Comparison of ENCODE assay signal across 8 cellular contexts in the genomic region with DNA sequence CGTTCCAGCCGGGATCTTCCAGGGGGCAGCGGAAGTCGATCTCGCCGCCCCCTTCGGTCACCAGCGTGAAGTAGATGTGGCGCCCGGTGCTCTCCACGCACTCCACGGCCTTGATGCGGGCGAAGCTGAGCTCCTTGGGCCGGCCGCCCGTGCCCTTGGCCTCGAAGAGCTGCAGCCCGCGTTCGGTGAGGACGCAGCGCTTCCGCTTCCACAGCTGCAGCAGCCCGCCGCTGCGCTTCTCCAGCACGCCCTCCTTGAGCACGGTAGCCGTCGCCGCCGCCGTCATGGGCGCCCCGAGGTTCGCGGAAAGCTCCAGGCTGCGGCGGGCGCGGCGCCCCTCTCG. TPM values are rescaled to one million over a fixed set of nuclear protein-coding genes. Genes with fewer than 3 reads are reported as not detected.
A peak's percentile ranks its signal among the peaks of the same experiment; 100 is the strongest.
DNase-seq lines count a peak whose midpoint lies in the region; ATAC-seq and TF ChIP-seq lines count a peak whose summit lies in the region.

No MANE protein-coding gene starts in this region.

- 0 to 2% (median 1%) methylated on average over 15 to 44 of the region's 44 CpGs for WGBS in ovary, 3 donors

- H3K4me3 ChIP-seq in AG04450 (ENCODE audit: low read depth, low read length) (peak overlapping the region; percentile 99), WI38 (ENCODE audit: low read depth, low read length) (peak overlapping the region; percentile 100), foreskin fibroblast (ENCODE audit: low read depth in 1 of 2, low read length in 2 of 2) (peak overlapping the region; percentile 94 to 99), ovary (peak overlapping the region; percentile 83)

- no peak for TF ChIP-seq EP300 in ovary (IDR thresholded peaks at IDR 0.05)

- no peak for DNase-seq in AG04450 (ENCODE audit: low read depth, low spot score)
- DNase-seq in foreskin fibroblast = peak in 1 of 2 donors; percentile 65
- DNase-seq in ovary = peak; percentile 46 to 72 (median 66)
- DNase-seq in stimulated activated CD4-positive, alpha-beta T cell treated with anti-CD3 and anti-CD28 coated beads, Interleukin-4, amount 100 ng/mL, for 4 hours = no peak
- no peak for DNase-seq in ACHN

- H3K27me3 ChIP-seq in AG04450 (ENCODE audit: control insufficient read depth, insufficient read depth, low read length) = no peaks in the 10 kb centered on the region
- H3K27me3 ChIP-seq in ovary = no peaks in the 10 kb centered on the region

- no peaks in the 10 kb centered on the region for H3K36me3 ChIP-seq in ovary

- H3K9me3 ChIP-seq in AG04450 (ENCODE audit: control insufficient read depth, insufficient read depth, low read length) = peaks cover 5% of the 10 kb centered on the region; the same call in 1 of the 2 replicates
- no peaks in the 10 kb centered on the region for H3K9me3 ChIP-seq in ovary

- peaks cover 8% of the 10 kb centered on the region for H3K4me1 ChIP-seq in ovary (ENCODE audit: insufficient read depth)

- in situ Hi-C loops in ACHN (cut with HindIII; ENCODE audit: low pct_ligation_motif_present, low pct_unique_long_range_greater_than_20kb, low sequenced_read_pairs) = no loop called here

- POLR2A ChIA-PET in AG04450 (lab: Yijun Ruan, JAX) = interaction anchor here (0.5 to 3.3 kb wide), 21 partner anchors 7 to 1242 kb away, joined by 3 to 36 read pairs (median 8); no protein-coding TSS in a partner anchor

- no peak for TF ChIP-seq POLR2A in ovary (IDR thresholded peaks at IDR 0.05)

- TF ChIP-seq CTCF in AG04450 (IDR thresholded peaks at IDR 0.05; ENCODE audit: low read depth, low read length) = no peak
- no peak for TF ChIP-seq CTCF in WI38 (IDR thresholded peaks at IDR 0.05; ENCODE audit: low read depth, low read length)
- no peak for TF ChIP-seq CTCF in foreskin fibroblast (IDR thresholded peaks at IDR 0.05; ENCODE audit: low read depth, low read length)
- TF ChIP-seq CTCF in ovary (IDR thresholded peaks at IDR 0.05) = no peak

- peak; percentile 27 for ATAC-seq in GM18858 (IDR thresholded peaks at IDR 0.05; ENCODE audit: unreplicated experiment)
- peak; percentile 37 for ATAC-seq in HG03108 (IDR thresholded peaks at IDR 0.05; ENCODE audit: unreplicated experiment)

- intact Hi-C loops in ovary (cut with DNase I) = loop anchor here in 1 of 4 donors (10.0 kb wide), 1 partner anchor 46 kb away; no protein-coding TSS in a partner anchor

- CTCF ChIA-PET in AG04450 (lab: Charles Lee) = interaction anchor here (1.2 to 2.4 kb wide), 3 partner anchors 20 to 44 kb away, joined by 4 to 19 read pairs (median 14); no protein-coding TSS in a partner anchor

- peak overlapping the region; percentile 75 for H3K27ac ChIP-seq in AG04450 (ENCODE audit: low read depth, low read length)
- H3K27ac ChIP-seq in ovary = peak overlapping the region; percentile 79 to 92

RNA-seq across cellular contexts. Expression of gene PHLDA3, which starts 0.5 kb away (rescaled TPM):
- 58.9 and 73.9 TPM in 2 replicates for polyA plus RNA-seq in AG04450 (2011; rRNA removed)
- polyA minus RNA-seq in AG04450 (2011; rRNA and poly(A)+ RNA removed) = 31.5 and 42.8 TPM in 2 replicates
- 10 to 100 TPM; 21.7 to 38.2 (median 29.0) TPM for total RNA-seq in ovary
- polyA plus RNA-seq in ovary = 10 to 100 TPM in 1 of 2 donors, 1 to 10 TPM in 1; 4.7 to 17.5 TPM

RNA-seq across cellular contexts. Expression of gene CSRP1, which starts 38.5 kb away (rescaled TPM):
- polyA plus RNA-seq in AG04450 (2011; rRNA removed) (641 and 730 TPM in 2 replicates), ovary (100 to 1,000 TPM; 270 to 783 TPM)
- 568 and 749 TPM in 2 replicates for polyA minus RNA-seq in AG04450 (2011; rRNA and poly(A)+ RNA removed)
- total RNA-seq in ovary = 100 to 1,000 TPM; 205 to 767 (median 274) TPM

RNA-seq across cellular contexts. Expression of gene TNNI1, which starts 46.9 kb away (rescaled TPM):
- not detected in 2 replicates for polyA plus RNA-seq in AG04450 (2011; rRNA removed)
- polyA minus RNA-seq in AG04450 (2011; rRNA and poly(A)+ RNA removed) = not detected in 2 replicates
- under 1 TPM in 4 of 7 donors, not detected in 3; 0.15 to 0.97 (median 0.24) TPM for total RNA-seq in ovary
- under 1 TPM in 1 of 2 donors, not detected in 1; 0.02 TPM for polyA plus RNA-seq in ovary

Comparison
In these comparisons a context has a peak if more than half of its experiments do, and no peak if none do; other contexts are left out.
1. DNase-seq: peak in ovary (5 of 5); none in AG04450 (single experiment), stimulated activated CD4-positive, alpha-beta T cell treated with anti-CD3 and anti-CD28 coated beads, Interleukin-4, amount 100 ng/mL, for 4 hours (0 of 2) and ACHN (single experiment).
2. Peak in every context shown above with its lines, with median percentiles within 50 percentile points of each other: H3K4me3 ChIP-seq.